ENCODE assay signal across 15 cellular contexts in genomic region chr22:25346859-25347751, GRCh38.
"Had no signal": no experiment of that assay in that cellular context is flagged by ENCODE, and none has a peak within 500 bp of the region (broad histone marks: within the 10 kb centered on the region; RNA-seq: fewer than 3 reads in every experiment).

No MANE protein-coding gene starts in this region.

- H3K4me2 ChIP-seq: smooth muscle cell had no signal

- H3K4me1 Mint-ChIP-seq: activated CD4-positive, alpha-beta T cell treated with anti-CD3 and anti-CD28 coated beads, Interleukin-2, amount 10 ng/mL, durations not matched to agents 7 days and 5 days; activated naive CD4-positive, alpha-beta T cell treated with anti-CD3 and anti-CD28 coated beads, Interleukin-2, amount 50 U/mL, for 24 hours; activated T-helper 17 cell treated with anti-CD3 and anti-CD28 coated beads, Interleukin-2, amount 50 U/mL, for 72 hours; stimulated activated effector memory CD8-positive, alpha-beta T cell treated with anti-CD3 and anti-CD28 coated beads, Interleukin-12 subunit alpha, Interleukin-12 subunit beta, amount 100 ng/mL, for 72 hours had no signal

- H3K4me3 ChIP-seq: mucosa of descending colon, smooth muscle cell had no signal

- H3K27me3 Mint-ChIP-seq: activated naive CD4-positive, alpha-beta T cell treated with anti-CD3 and anti-CD28 coated beads, Interleukin-2, amount 50 U/mL, for 24 hours; activated T-helper 17 cell treated with anti-CD3 and anti-CD28 coated beads, Interleukin-2, amount 50 U/mL, for 72 hours; naive thymus-derived CD8-positive, alpha-beta T cell had no signal

- DNase-seq: activated CD4-positive, alpha-beta T cell treated with anti-CD3 and anti-CD28 coated beads, Interleukin-2, amount 10 ng/mL, durations not matched to agents 7 days and 5 days; activated CD4-positive, CD25-positive, alpha-beta regulatory T cell; activated T-cell treated with anti-CD3 and anti-CD28 coated beads for 4 hours; cerebellar nuclear complex; hypothalamus; left colon; naive thymus-derived CD8-positive, alpha-beta T cell; SHP77 treated with DMSO at 0.1 percent for 48 hours; substantia nigra; trophoblast cell had no signal

- H3K4me3 Mint-ChIP-seq: activated CD4-positive, alpha-beta T cell treated with anti-CD3 and anti-CD28 coated beads, Interleukin-2, amount 10 ng/mL, durations not matched to agents 7 days and 5 days; activated naive CD4-positive, alpha-beta T cell treated with anti-CD3 and anti-CD28 coated beads, Interleukin-2, amount 50 U/mL, for 24 hours; activated T-helper 17 cell treated with anti-CD3 and anti-CD28 coated beads, Interleukin-2, amount 50 U/mL, for 72 hours; naive thymus-derived CD8-positive, alpha-beta T cell; stimulated activated effector memory CD8-positive, alpha-beta T cell treated with anti-CD3 and anti-CD28 coated beads, Interleukin-12 subunit alpha, Interleukin-12 subunit beta, amount 100 ng/mL, for 72 hours had no signal

- H3K27ac Mint-ChIP-seq: activated CD4-positive, alpha-beta T cell treated with anti-CD3 and anti-CD28 coated beads, Interleukin-2, amount 10 ng/mL, durations not matched to agents 7 days and 5 days; activated naive CD4-positive, alpha-beta T cell treated with anti-CD3 and anti-CD28 coated beads, Interleukin-2, amount 50 U/mL, for 24 hours; activated T-helper 17 cell treated with anti-CD3 and anti-CD28 coated beads, Interleukin-2, amount 50 U/mL, for 72 hours; naive thymus-derived CD8-positive, alpha-beta T cell; stimulated activated effector memory CD8-positive, alpha-beta T cell treated with anti-CD3 and anti-CD28 coated beads, Interleukin-12 subunit alpha, Interleukin-12 subunit beta, amount 100 ng/mL, for 72 hours had no signal

- ATAC-seq: activated T-helper 17 cell treated with anti-CD3 and anti-CD28 coated beads, Interleukin-2, amount 50 U/mL, for 72 hours; left colon; mucosa of descending colon; naive thymus-derived CD8-positive, alpha-beta T cell; stimulated activated effector memory CD8-positive, alpha-beta T cell treated with anti-CD3 and anti-CD28 coated beads, Interleukin-12 subunit alpha, Interleukin-12 subunit beta, amount 100 ng/mL, for 72 hours had no signal
